13 cellular contexts compared by ENCODE assay signal in genomic region chr13:20714161-20714560, GRCh38. TPM values are rescaled to one million over a fixed set of nuclear protein-coding genes. Genes with fewer than 3 reads are reported as not detected.
DNase-seq lines count a peak whose midpoint lies in the region; ATAC-seq and TF ChIP-seq lines count a peak whose summit lies in the region.
"Had no signal": no experiment of that assay in that cellular context is flagged by ENCODE, and none has a peak within 500 bp of the region (broad histone marks: within the 10 kb centered on the region; RNA-seq: fewer than 3 reads in every experiment).

No MANE protein-coding gene starts in this region.

- H3K27me3 Mint-ChIP-seq in CD4-positive, alpha-beta T cell = peaks cover 9% of the 10 kb centered on the region

- no peaks in the 10 kb centered on the region for H3K9me3 ChIP-seq in CD4-positive, alpha-beta T cell (ENCODE audit: control insufficient read depth, low read length)

- no peaks in the 10 kb centered on the region for H3K27me3 ChIP-seq in layer of hippocampus (ENCODE audit: control insufficient read depth, insufficient read depth, low read length)
- H3K27me3 ChIP-seq in CD4-positive, alpha-beta T cell (ENCODE audit: control insufficient read depth, insufficient read depth, low read length) = no peaks in the 10 kb centered on the region

- no peak for ATAC-seq in CD4-positive, alpha-beta T cell (ENCODE audit: poor library complexity)
- no peak for ATAC-seq in HG03139 (IDR thresholded peaks at IDR 0.05; ENCODE audit: unreplicated experiment)
- ATAC-seq: activated CD8-positive, alpha-beta T cell treated with anti-CD3 and anti-CD28 coated beads for 36 hours had no signal

- TF ChIP-seq CTCF in astrocyte of the spinal cord (IDR thresholded peaks at IDR 0.05; ENCODE audit: low read depth, low read length) = no peak
- no peak for TF ChIP-seq CTCF in CD4-positive, alpha-beta T cell (IDR thresholded peaks at IDR 0.05)

- no peaks in the 10 kb centered on the region for H3K9me3 Mint-ChIP-seq in CD4-positive, alpha-beta T cell
- H3K9me3 Mint-ChIP-seq: activated CD8-positive, alpha-beta T cell treated with anti-CD3 and anti-CD28 coated beads for 36 hours had no signal

- H3K27ac ChIP-seq in layer of hippocampus (ENCODE audit: low read depth, low read length) = peak overlapping the region; percentile 71
- peak overlapping the region; percentile 59 for H3K27ac ChIP-seq in temporal lobe (ENCODE audit: low read depth, low read length)
- H3K27ac ChIP-seq in CD4-positive, alpha-beta T cell (ENCODE audit: low read depth, low read length) = no peak overlapping the region

- intact Hi-C loops in CD4-positive, alpha-beta T cell (cut with DNase I, micrococcal nuclease) = loop anchor here in 1 of 2 experiments (5.0 kb wide), 1 partner anchor 763 kb away; no protein-coding TSS in a partner anchor

- H3K4me3 Mint-ChIP-seq in CD4-positive, alpha-beta T cell = no peak overlapping the region
- H3K4me3 Mint-ChIP-seq: activated CD8-positive, alpha-beta T cell treated with anti-CD3 and anti-CD28 coated beads for 36 hours had no signal

- H3K4me3 ChIP-seq in astrocyte of the spinal cord (ENCODE audit: low read depth, low read length) = no peak overlapping the region

- peaks cover 11% of the 10 kb centered on the region for H3K4me1 Mint-ChIP-seq in CD4-positive, alpha-beta T cell (ENCODE audit: low read depth)

- in situ Hi-C loops in astrocyte of the spinal cord (cut with HindIII; ENCODE audit: low sequenced_read_pairs) = no loop called here

- no peak overlapping the region for H3K27ac Mint-ChIP-seq in CD4-positive, alpha-beta T cell
- H3K27ac Mint-ChIP-seq: activated CD8-positive, alpha-beta T cell treated with anti-CD3 and anti-CD28 coated beads for 36 hours had no signal

- POLR2A ChIA-PET in CD4-positive, alpha-beta T cell (lab: Charles Lee) = no interaction called here

- DNase-seq in HT1080 (ENCODE audit: low read depth) (peak; percentile 55), astrocyte of the spinal cord (ENCODE audit: low read depth, low spot score) (peak; percentile 75), epidermal melanocyte (ENCODE audit: insufficient read length, low spot score) (no peak)
- no peak for DNase-seq in CD4-positive, alpha-beta T cell
- DNase-seq: activated naive CD4-positive, alpha-beta T cell treated with anti-CD3 and anti-CD28 coated beads, Interleukin-2, amount 50 U/mL, for 16 hours; effector memory CD4-positive, alpha-beta T cell; NCI-H1694 treated with DMSO at 0.1 percent for 48 hours; retina; T-helper 1 cell had no signal

- H3K36me3 Mint-ChIP-seq in CD4-positive, alpha-beta T cell (ENCODE audit: low read depth) = no peaks in the 10 kb centered on the region

- CTCF ChIA-PET in CD4-positive, alpha-beta T cell (lab: Charles Lee) = no interaction called here

RNA-seq across cellular contexts. Expression of gene IL17D, which starts 10.7 kb away (rescaled TPM):
- total RNA-seq in HT1080 (2014; rRNA removed; shearing (Covaris generic)) = 1.7 and 1.8 TPM in 2 replicates
- 0.47 and 1.3 TPM in 2 replicates for polyA plus RNA-seq in HT1080 (2015; cell fraction: cytosol; rRNA removed)
- 0.39 and 0.84 TPM in 2 replicates for polyA plus RNA-seq in HT1080 (2015; cell fraction: nucleus; rRNA removed)
- 9.1 TPM for total RNA-seq in temporal lobe
- total RNA-seq in CD4-positive, alpha-beta T cell = under 1 TPM in 1 of 2 experiments, not detected in 1; 0.47 TPM

RNA-seq across cellular contexts. Expression of gene EEF1AKMT1, which starts 59.6 kb away (rescaled TPM):
- 6.0 and 10.0 TPM in 2 replicates for total RNA-seq in HT1080 (2014; rRNA removed; shearing (Covaris generic))
- polyA plus RNA-seq in HT1080 (2015; cell fraction: cytosol; rRNA removed) = 7.5 and 7.6 TPM in 2 replicates
- polyA plus RNA-seq in HT1080 (2015; cell fraction: nucleus; rRNA removed) = 4.1 and 6.1 TPM in 2 replicates
- 11.6 TPM for total RNA-seq in temporal lobe
- 1 to 10 TPM; 1.9 to 2.5 TPM for total RNA-seq in CD4-positive, alpha-beta T cell

Comparison
In these comparisons a context has a peak if more than half of its experiments do, and no peak if none do; other contexts are left out.
1. DNase-seq: peak in HT1080 (single experiment) and astrocyte of the spinal cord (single experiment); none in CD4-positive, alpha-beta T cell (0 of 10) and epidermal melanocyte (single experiment).